Comparison of ENCODE assay signal across 1 cellular context in genomic region chr1:27496604-27497155, GRCh38.
TF ChIP-seq lines count a peak whose summit lies in the region.

No MANE protein-coding gene starts in this region.

TF ChIP-seq in H1, 55 proteins besides CTCF, POLR2A, EP300 and RAD21 (continued from another document):
- no peak for TF ChIP-seq CTBP2 (IDR thresholded peaks at IDR 0.05; ENCODE audit: borderline replicate concordance, insufficient read depth, insufficient read length, low read length)
- peak; percentile 72; the same call in 1 of the 2 replicates for TF ChIP-seq RBBP5 (IDR thresholded peaks at IDR 0.05; ENCODE audit: borderline replicate concordance, low read depth, low read length)
- TF ChIP-seq USF2 (IDR thresholded peaks at IDR 0.05; ENCODE audit: low read length) = no peak
- TF ChIP-seq CREB1 (IDR thresholded peaks at IDR 0.05) = no peak
- TF ChIP-seq POLR2AphosphoS5 (IDR thresholded peaks at IDR 0.05; ENCODE audit: low read depth, low read length) = no peak
- no peak for TF ChIP-seq PHF8 (conservative IDR thresholded peaks at IDR 0.05; ENCODE audit: low read depth, low read length)
- no peak for TF ChIP-seq GTF2F1 (IDR thresholded peaks at IDR 0.05; ENCODE audit: borderline replicate concordance, low read depth, low read length)
- no peak for TF ChIP-seq ATF2 (IDR thresholded peaks at IDR 0.05; ENCODE audit: low read length)
- TF ChIP-seq TCF12 (IDR thresholded peaks at IDR 0.05; ENCODE audit: low read depth, low read length) = no peak
- peak; percentile 22; the same call in 1 of the 2 replicates for TF ChIP-seq YY1 (IDR thresholded peaks at IDR 0.05; ENCODE audit: low read depth, low read length)
- TF ChIP-seq CHD2 (IDR thresholded peaks at IDR 0.05; ENCODE audit: low read length) = no peak
- no peak for TF ChIP-seq BRCA1 (IDR thresholded peaks at IDR 0.05; ENCODE audit: low read depth, low read length)
- no peak for TF ChIP-seq CBX5 (IDR thresholded peaks at IDR 0.05; ENCODE audit: low read depth, low read length)
- no peak for TF ChIP-seq RFX5 (IDR thresholded peaks at IDR 0.05; ENCODE audit: borderline replicate concordance, low read depth, low read length)
- TF ChIP-seq TBP (IDR thresholded peaks at IDR 0.05; ENCODE audit: low read depth, low read length) = no peak
- TF ChIP-seq MAFK (IDR thresholded peaks at IDR 0.05; ENCODE audit: low read depth, low read length) = no peak
- TF ChIP-seq NRF1 (IDR thresholded peaks at IDR 0.05; ENCODE audit: low read depth, low read length) = no peak
- no peak for TF ChIP-seq POU5F1 (IDR thresholded peaks at IDR 0.05; ENCODE audit: low read depth, low read length)
- TF ChIP-seq KDM1A (IDR thresholded peaks at IDR 0.05; ENCODE audit: borderline replicate concordance, low read length) = peak; percentile 52; the same call in 1 of the 2 replicates
- no peak for TF ChIP-seq RXRA (IDR thresholded peaks at IDR 0.05; ENCODE audit: insufficient read depth, low read depth, low read length)
- TF ChIP-seq TEAD4 (IDR thresholded peaks at IDR 0.05; ENCODE audit: low read depth, low read length) = peak; percentile 99
- TF ChIP-seq HDAC2 (IDR thresholded peaks at IDR 0.05; ENCODE audit: borderline replicate concordance in 1 of 2, low read depth in 2 of 2, low read length in 2 of 2) = no peak; a peak in 1 of 4 replicates
- no peak for TF ChIP-seq SRF (IDR thresholded peaks at IDR 0.05; ENCODE audit: low read depth, low read length)
- TF ChIP-seq SIRT6 (IDR thresholded peaks at IDR 0.05; ENCODE audit: low read length) = no peak
- TF ChIP-seq SP4 (IDR thresholded peaks at IDR 0.05; ENCODE audit: low read length) = no peak
- peak; percentile 76 for TF ChIP-seq ASH2L (IDR thresholded peaks at IDR 0.05; ENCODE audit: low read length)
- no peak for TF ChIP-seq HDAC6 (IDR thresholded peaks at IDR 0.05; ENCODE audit: low read depth, low read length)
- no peak; the same call in 1 of the 2 replicates for TF ChIP-seq JUND (IDR thresholded peaks at IDR 0.05; ENCODE audit: low read length)
- TF ChIP-seq CBX8 (IDR thresholded peaks at IDR 0.05; ENCODE audit: borderline replicate concordance, low read depth, low read length) = no peak
- TF ChIP-seq, protein P1, sequence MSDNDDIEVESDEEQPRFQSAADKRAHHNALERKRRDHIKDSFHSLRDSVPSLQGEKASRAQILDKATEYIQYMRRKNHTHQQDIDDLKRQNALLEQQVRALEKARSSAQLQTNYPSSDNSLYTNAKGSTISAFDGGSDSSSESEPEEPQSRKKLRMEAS (IDR thresholded peaks at IDR 0.05) = no peak
- no peak for TF ChIP-seq CEBPB (IDR thresholded peaks at IDR 0.05; ENCODE audit: low read depth, low read length)
- TF ChIP-seq CHD1 (IDR thresholded peaks at IDR 0.05; ENCODE audit: low read depth, low read length) = no peak
- TF ChIP-seq BACH1 (IDR thresholded peaks at IDR 0.05; ENCODE audit: low read length) = 0 out of 2 replicates have a peak, but pooled peaks have one; percentile 30
- no peak for TF ChIP-seq SIX5 (IDR thresholded peaks at IDR 0.05; ENCODE audit: low read depth, low read length)
- TF ChIP-seq SIN3A (conservative IDR thresholded peaks at IDR 0.05 in 1 of 2, IDR thresholded peaks at IDR 0.05 in 1 of 2; ENCODE audit: low read depth in 1 of 2, low read length in 2 of 2) = 0 out of 4 replicates have a peak, but pooled peaks of 1 of the 2 experiments have one; percentile 59
- TF ChIP-seq, protein P2, sequence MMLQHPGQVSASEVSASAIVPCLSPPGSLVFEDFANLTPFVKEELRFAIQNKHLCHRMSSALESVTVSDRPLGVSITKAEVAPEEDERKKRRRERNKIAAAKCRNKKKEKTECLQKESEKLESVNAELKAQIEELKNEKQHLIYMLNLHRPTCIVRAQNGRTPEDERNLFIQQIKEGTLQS (IDR thresholded peaks at IDR 0.05; ENCODE audit: insufficient read depth, low read depth, low read length) = no peak
- no peak for TF ChIP-seq TAF7 (optimal IDR thresholded peaks at IDR 0.05; ENCODE audit: borderline replicate concordance, low read depth, low read length)
- TF ChIP-seq, protein P3, sequence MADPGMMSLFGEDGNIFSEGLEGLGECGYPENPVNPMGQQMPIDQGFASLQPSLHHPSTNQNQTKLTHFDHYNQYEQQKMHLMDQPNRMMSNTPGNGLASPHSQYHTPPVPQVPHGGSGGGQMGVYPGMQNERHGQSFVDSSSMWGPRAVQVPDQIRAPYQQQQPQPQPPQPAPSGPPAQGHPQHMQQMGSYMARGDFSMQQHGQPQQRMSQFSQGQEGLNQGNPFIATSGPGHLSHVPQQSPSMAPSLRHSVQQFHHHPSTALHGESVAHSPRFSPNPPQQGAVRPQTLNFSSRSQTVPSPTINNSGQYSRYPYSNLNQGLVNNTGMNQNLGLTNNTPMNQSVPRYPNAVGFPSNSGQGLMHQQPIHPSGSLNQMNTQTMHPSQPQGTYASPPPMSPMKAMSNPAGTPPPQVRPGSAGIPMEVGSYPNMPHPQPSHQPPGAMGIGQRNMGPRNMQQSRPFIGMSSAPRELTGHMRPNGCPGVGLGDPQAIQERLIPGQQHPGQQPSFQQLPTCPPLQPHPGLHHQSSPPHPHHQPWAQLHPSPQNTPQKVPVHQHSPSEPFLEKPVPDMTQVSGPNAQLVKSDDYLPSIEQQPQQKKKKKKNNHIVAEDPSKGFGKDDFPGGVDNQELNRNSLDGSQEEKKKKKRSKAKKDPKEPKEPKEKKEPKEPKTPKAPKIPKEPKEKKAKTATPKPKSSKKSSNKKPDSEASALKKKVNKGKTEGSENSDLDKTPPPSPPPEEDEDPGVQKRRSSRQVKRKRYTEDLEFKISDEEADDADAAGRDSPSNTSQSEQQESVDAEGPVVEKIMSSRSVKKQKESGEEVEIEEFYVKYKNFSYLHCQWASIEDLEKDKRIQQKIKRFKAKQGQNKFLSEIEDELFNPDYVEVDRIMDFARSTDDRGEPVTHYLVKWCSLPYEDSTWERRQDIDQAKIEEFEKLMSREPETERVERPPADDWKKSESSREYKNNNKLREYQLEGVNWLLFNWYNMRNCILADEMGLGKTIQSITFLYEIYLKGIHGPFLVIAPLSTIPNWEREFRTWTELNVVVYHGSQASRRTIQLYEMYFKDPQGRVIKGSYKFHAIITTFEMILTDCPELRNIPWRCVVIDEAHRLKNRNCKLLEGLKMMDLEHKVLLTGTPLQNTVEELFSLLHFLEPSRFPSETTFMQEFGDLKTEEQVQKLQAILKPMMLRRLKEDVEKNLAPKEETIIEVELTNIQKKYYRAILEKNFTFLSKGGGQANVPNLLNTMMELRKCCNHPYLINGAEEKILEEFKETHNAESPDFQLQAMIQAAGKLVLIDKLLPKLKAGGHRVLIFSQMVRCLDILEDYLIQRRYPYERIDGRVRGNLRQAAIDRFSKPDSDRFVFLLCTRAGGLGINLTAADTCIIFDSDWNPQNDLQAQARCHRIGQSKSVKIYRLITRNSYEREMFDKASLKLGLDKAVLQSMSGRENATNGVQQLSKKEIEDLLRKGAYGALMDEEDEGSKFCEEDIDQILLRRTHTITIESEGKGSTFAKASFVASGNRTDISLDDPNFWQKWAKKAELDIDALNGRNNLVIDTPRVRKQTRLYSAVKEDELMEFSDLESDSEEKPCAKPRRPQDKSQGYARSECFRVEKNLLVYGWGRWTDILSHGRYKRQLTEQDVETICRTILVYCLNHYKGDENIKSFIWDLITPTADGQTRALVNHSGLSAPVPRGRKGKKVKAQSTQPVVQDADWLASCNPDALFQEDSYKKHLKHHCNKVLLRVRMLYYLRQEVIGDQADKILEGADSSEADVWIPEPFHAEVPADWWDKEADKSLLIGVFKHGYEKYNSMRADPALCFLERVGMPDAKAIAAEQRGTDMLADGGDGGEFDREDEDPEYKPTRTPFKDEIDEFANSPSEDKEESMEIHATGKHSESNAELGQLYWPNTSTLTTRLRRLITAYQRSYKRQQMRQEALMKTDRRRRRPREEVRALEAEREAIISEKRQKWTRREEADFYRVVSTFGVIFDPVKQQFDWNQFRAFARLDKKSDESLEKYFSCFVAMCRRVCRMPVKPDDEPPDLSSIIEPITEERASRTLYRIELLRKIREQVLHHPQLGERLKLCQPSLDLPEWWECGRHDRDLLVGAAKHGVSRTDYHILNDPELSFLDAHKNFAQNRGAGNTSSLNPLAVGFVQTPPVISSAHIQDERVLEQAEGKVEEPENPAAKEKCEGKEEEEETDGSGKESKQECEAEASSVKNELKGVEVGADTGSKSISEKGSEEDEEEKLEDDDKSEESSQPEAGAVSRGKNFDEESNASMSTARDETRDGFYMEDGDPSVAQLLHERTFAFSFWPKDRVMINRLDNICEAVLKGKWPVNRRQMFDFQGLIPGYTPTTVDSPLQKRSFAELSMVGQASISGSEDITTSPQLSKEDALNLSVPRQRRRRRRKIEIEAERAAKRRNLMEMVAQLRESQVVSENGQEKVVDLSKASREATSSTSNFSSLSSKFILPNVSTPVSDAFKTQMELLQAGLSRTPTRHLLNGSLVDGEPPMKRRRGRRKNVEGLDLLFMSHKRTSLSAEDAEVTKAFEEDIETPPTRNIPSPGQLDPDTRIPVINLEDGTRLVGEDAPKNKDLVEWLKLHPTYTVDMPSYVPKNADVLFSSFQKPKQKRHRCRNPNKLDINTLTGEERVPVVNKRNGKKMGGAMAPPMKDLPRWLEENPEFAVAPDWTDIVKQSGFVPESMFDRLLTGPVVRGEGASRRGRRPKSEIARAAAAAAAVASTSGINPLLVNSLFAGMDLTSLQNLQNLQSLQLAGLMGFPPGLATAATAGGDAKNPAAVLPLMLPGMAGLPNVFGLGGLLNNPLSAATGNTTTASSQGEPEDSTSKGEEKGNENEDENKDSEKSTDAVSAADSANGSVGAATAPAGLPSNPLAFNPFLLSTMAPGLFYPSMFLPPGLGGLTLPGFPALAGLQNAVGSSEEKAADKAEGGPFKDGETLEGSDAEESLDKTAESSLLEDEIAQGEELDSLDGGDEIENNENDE (IDR thresholded peaks at IDR 0.05; ENCODE audit: insufficient replicate concordance, low read length) = no peak
- no peak for TF ChIP-seq SAP30 (IDR thresholded peaks at IDR 0.05; ENCODE audit: insufficient read depth, insufficient replicate concordance, low read length)
- TF ChIP-seq SUZ12 (IDR thresholded peaks at IDR 0.05; ENCODE audit: low read length) = no peak
- no peak for TF ChIP-seq BCL11A (IDR thresholded peaks at IDR 0.05; ENCODE audit: low read depth in 2 of 2, low read length in 2 of 2)
- TF ChIP-seq SP2 (IDR thresholded peaks at IDR 0.05; ENCODE audit: low read length) = no peak
- 0 out of 2 replicates have a peak, but pooled peaks have one; percentile 31 for TF ChIP-seq TAF1 (IDR thresholded peaks at IDR 0.05; ENCODE audit: low read depth, low read length)
- TF ChIP-seq KDM4A (IDR thresholded peaks at IDR 0.05; ENCODE audit: low read depth, low read length, severe bottlenecking) = no peak
- TF ChIP-seq EGR1 (IDR thresholded peaks at IDR 0.05; ENCODE audit: borderline replicate concordance, low read depth, low read length) = no peak
- no peak for TF ChIP-seq ZNF274 (IDR thresholded peaks at IDR 0.05; ENCODE audit: borderline replicate concordance, extremely low read depth, low read length)
- TF ChIP-seq, protein P4, sequence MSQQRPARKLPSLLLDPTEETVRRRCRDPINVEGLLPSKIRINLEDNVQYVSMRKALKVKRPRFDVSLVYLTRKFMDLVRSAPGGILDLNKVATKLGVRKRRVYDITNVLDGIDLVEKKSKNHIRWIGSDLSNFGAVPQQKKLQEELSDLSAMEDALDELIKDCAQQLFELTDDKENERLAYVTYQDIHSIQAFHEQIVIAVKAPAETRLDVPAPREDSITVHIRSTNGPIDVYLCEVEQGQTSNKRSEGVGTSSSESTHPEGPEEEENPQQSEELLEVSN (IDR thresholded peaks at IDR 0.05) = no peak
- TF ChIP-seq SP1 (IDR thresholded peaks at IDR 0.05; ENCODE audit: low read depth, low read length) = peak; percentile 27; the same call in 1 of the 2 replicates
- no peak for TF ChIP-seq GABPA (IDR thresholded peaks at IDR 0.05; ENCODE audit: borderline replicate concordance, insufficient read depth, low read length)
- no peak for TF ChIP-seq JUN (IDR thresholded peaks at IDR 0.05; ENCODE audit: low read depth, low read length)
- no peak for TF ChIP-seq RNF2 (IDR thresholded peaks at IDR 0.05; ENCODE audit: borderline replicate concordance, low read depth, low read length, missing control alignments, poor library complexity, severe bottlenecking)
- TF ChIP-seq EZH2 (IDR thresholded peaks at IDR 0.05; ENCODE audit: low read depth, low read length, severe bottlenecking) = no peak
- no peak for TF ChIP-seq FOSL1 (IDR thresholded peaks at IDR 0.05; ENCODE audit: insufficient read depth, low read depth, low read length)
- no peak for TF ChIP-seq KDM5A (IDR thresholded peaks at IDR 0.05; ENCODE audit: low read length)
